In genomic region chr12:93459992-93460391, GRCh38 we compare ENCODE assay signal across 1 cellular context.
TF ChIP-seq lines count a peak whose summit lies in the region.

No MANE protein-coding gene starts in this region.

TF ChIP-seq in GM23338, 12 proteins besides CTCF, POLR2A, EP300 and RAD21 (continued from another document):
- TF ChIP-seq REST (IDR thresholded peaks at IDR 0.05; ENCODE audit: unreplicated experiment) (no peak), EZH2 (IDR thresholded peaks at IDR 0.05; ENCODE audit: low read depth, unreplicated experiment) (no peak), CREB1 (CRISPR knock-in tag; IDR thresholded peaks at IDR 0.05; ENCODE audit: low read depth) (no peak), ZNF462 (CRISPR knock-in tag; IDR thresholded peaks at IDR 0.05) (no peak), ZNF114 (CRISPR knock-in tag; IDR thresholded peaks at IDR 0.05) (no peak), EZH2phosphoT487 (IDR thresholded peaks at IDR 0.05; ENCODE audit: unreplicated experiment) (no peak), NANOG (IDR thresholded peaks at IDR 0.05; ENCODE audit: borderline replicate concordance) (no peak), POLR2AphosphoS5 (IDR thresholded peaks at IDR 0.05; ENCODE audit: low read depth) (no peak), ETS1 (IDR thresholded peaks at IDR 0.05) (no peak)
TF ChIP-seq in GM23338: peak in this region for 0.
